16 cellular contexts compared by ENCODE assay signal in the genomic region with DNA sequence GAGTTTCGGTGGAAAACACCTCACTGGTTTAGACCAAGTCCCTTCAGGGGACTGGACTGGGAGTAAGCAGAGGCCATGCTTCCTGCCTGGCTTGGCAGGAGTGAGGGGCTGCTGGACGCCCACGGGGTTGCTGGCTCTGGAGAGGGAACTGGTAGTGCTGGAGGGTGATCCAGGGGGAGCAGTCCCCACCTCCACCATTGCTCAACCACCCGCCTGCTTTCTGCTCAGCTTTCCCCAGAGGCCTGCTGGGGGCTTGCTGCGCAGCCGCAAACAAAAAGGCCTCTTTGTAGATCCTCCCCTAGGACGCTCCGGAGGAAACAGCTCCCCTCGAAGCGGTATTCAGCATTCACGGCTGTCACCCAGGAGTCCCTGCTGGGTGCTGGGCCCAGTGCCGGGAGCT. TPM values are rescaled to one million over a fixed set of nuclear protein-coding genes. Genes with fewer than 3 reads are reported as not detected.
DNase-seq lines count a peak whose midpoint lies in the region; ATAC-seq and TF ChIP-seq lines count a peak whose summit lies in the region.
"Had no signal": no experiment of that assay in that cellular context is flagged by ENCODE, and none has a peak within 500 bp of the region (broad histone marks: within the 10 kb centered on the region; RNA-seq: fewer than 3 reads in every experiment).

No MANE protein-coding gene starts in this region.

- H3K9me3 ChIP-seq in right atrium auricular region = no peaks in the 10 kb centered on the region

- peaks cover 3% of the 10 kb centered on the region for H3K9me3 Mint-ChIP-seq in activated naive CD4-positive, alpha-beta T cell treated with anti-CD3 and anti-CD28 coated beads for 36 hours
- H3K9me3 Mint-ChIP-seq: activated B cell treated with CpG ODN at 0.5 μM for 24 hours; activated CD8-positive, alpha-beta T cell treated with anti-CD3 and anti-CD28 coated beads for 36 hours had no signal

- no peak overlapping the region for H3K4me3 ChIP-seq in right atrium auricular region

- TF ChIP-seq CTCF in right atrium auricular region (IDR thresholded peaks at IDR 0.05) = no peak

- intact Hi-C loops in Right ventricle myocardium inferior (cut with DNase I) = no loop called here
- intact Hi-C loops in left ventricle myocardium superior (cut with micrococcal nuclease) = no loop called here
- intact Hi-C loops in sciatic nerve (cut with DNase I) = loop anchor here (5.0 to 10.0 kb wide), 2 partner anchors 342 to 740 kb away; no protein-coding TSS in a partner anchor
- intact Hi-C loops in activated naive CD4-positive, alpha-beta T cell treated with anti-CD3 and anti-CD28 coated beads for 36 hours (cut with micrococcal nuclease) = no loop called here

- peaks cover 0 to 9% of the 10 kb centered on the region in 2 donors for H3K4me1 ChIP-seq in right atrium auricular region

- no peaks in the 10 kb centered on the region for H3K36me3 Mint-ChIP-seq in activated naive CD4-positive, alpha-beta T cell treated with anti-CD3 and anti-CD28 coated beads for 36 hours (ENCODE audit: low read depth)

- no peaks in the 10 kb centered on the region for H3K27me3 ChIP-seq in right atrium auricular region

- no peak overlapping the region for H3K27ac ChIP-seq in right atrium auricular region

- DNase-seq in Right ventricle myocardium inferior (ENCODE audit: missing footprints) (peak; percentile 54), right atrium auricular region (ENCODE audit: low spot score) (no peak), NCI-H69 (lab: John Stamatoyannopoulos, UW) (peak; percentile 46), left ventricle myocardium superior (peak; percentile 45), sciatic nerve (ENCODE audit: low spot score) (no peak), hippocampal formation (lab: John Stamatoyannopoulos, UW) (no peak)
- DNase-seq in activated naive CD4-positive, alpha-beta T cell treated with anti-CD3 and anti-CD28 coated beads for 36 hours = no peak
- DNase-seq: activated B cell treated with CpG ODN at 0.5 μM for 24 hours; activated CD8-positive, alpha-beta T cell treated with anti-CD3 and anti-CD28 coated beads for 36 hours; activated T-cell treated with anti-CD3 and anti-CD28 coated beads, Interleukin-2, amount 50 U/mL, for 4 hours; head of caudate nucleus; NCI-H1694; NCI-H2227 treated with DMSO at 0.1 percent for 48 hours; stimulated activated CD4-positive, alpha-beta T cell treated with anti-CD3 and anti-CD28 coated beads, Interleukin-2, amount 100 ng/mL, for 48 hours; T-helper 2 cell had no signal

- no peaks in the 10 kb centered on the region for H3K27me3 Mint-ChIP-seq in activated naive CD4-positive, alpha-beta T cell treated with anti-CD3 and anti-CD28 coated beads for 36 hours (ENCODE audit: low read depth)
- H3K27me3 Mint-ChIP-seq: activated CD8-positive, alpha-beta T cell treated with anti-CD3 and anti-CD28 coated beads for 36 hours had no signal

- CTCF ChIA-PET in activated naive CD4-positive, alpha-beta T cell treated with anti-CD3 and anti-CD28 coated beads for 36 hours (lab: Charles Lee) = no interaction called here

- no peaks in the 10 kb centered on the region for H3K36me3 ChIP-seq in right atrium auricular region

- ATAC-seq in Right ventricle myocardium inferior (peak; percentile 78), left ventricle myocardium superior (peak; percentile 64), sciatic nerve (peak; percentile 70), GM19023 (IDR thresholded peaks at IDR 0.05; ENCODE audit: unreplicated experiment) (no peak)

- no peak overlapping the region for H3K4me3 Mint-ChIP-seq in activated naive CD4-positive, alpha-beta T cell treated with anti-CD3 and anti-CD28 coated beads for 36 hours
- H3K4me3 Mint-ChIP-seq: activated B cell treated with CpG ODN at 0.5 μM for 24 hours; activated CD8-positive, alpha-beta T cell treated with anti-CD3 and anti-CD28 coated beads for 36 hours; activated T-cell treated with anti-CD3 and anti-CD28 coated beads, Interleukin-2, amount 50 U/mL, for 4 hours had no signal

- H3K27ac Mint-ChIP-seq in activated naive CD4-positive, alpha-beta T cell treated with anti-CD3 and anti-CD28 coated beads for 36 hours = no peak overlapping the region
- H3K27ac Mint-ChIP-seq: activated B cell treated with CpG ODN at 0.5 μM for 24 hours; activated CD8-positive, alpha-beta T cell treated with anti-CD3 and anti-CD28 coated beads for 36 hours had no signal

- peaks cover 5% of the 10 kb centered on the region for H3K4me1 Mint-ChIP-seq in activated naive CD4-positive, alpha-beta T cell treated with anti-CD3 and anti-CD28 coated beads for 36 hours (ENCODE audit: low read depth)

RNA-seq across cellular contexts. Expression of a gene that starts 33.5 kb away (rescaled TPM):
- 0.87 TPM for total RNA-seq in Right ventricle myocardium inferior
- 1 to 10 TPM in 1 of 2 donors, under 1 TPM in 1; 0.67 to 1.4 TPM for total RNA-seq in right atrium auricular region
- total RNA-seq in left ventricle myocardium superior = 0.69 TPM
- 8.3 TPM for total RNA-seq in sciatic nerve
- 1 to 10 TPM; 4.1 to 5.0 TPM for total RNA-seq in activated naive CD4-positive, alpha-beta T cell treated with anti-CD3 and anti-CD28 coated beads for 36 hours

Comparison
In these comparisons a context has a peak if more than half of its experiments do, and no peak if none do; other contexts are left out.
1. DNase-seq: peak in Right ventricle myocardium inferior (single experiment), NCI-H69 (single experiment) and left ventricle myocardium superior (single experiment); none in right atrium auricular region (single experiment), sciatic nerve (single experiment), activated naive CD4-positive, alpha-beta T cell treated with anti-CD3 and anti-CD28 coated beads for 36 hours (single experiment) and hippocampal formation (0 of 2).